Comparison of ENCODE assay signal across 2 cellular contexts in genomic region chr2:30115141-30115980, GRCh38.
TF ChIP-seq lines count a peak whose summit lies in the region.

No MANE protein-coding gene starts in this region.

TF ChIP-seq in GM23338, 12 proteins besides CTCF, POLR2A, EP300 and RAD21 (continued from another document):
- TF ChIP-seq, protein P1, sequence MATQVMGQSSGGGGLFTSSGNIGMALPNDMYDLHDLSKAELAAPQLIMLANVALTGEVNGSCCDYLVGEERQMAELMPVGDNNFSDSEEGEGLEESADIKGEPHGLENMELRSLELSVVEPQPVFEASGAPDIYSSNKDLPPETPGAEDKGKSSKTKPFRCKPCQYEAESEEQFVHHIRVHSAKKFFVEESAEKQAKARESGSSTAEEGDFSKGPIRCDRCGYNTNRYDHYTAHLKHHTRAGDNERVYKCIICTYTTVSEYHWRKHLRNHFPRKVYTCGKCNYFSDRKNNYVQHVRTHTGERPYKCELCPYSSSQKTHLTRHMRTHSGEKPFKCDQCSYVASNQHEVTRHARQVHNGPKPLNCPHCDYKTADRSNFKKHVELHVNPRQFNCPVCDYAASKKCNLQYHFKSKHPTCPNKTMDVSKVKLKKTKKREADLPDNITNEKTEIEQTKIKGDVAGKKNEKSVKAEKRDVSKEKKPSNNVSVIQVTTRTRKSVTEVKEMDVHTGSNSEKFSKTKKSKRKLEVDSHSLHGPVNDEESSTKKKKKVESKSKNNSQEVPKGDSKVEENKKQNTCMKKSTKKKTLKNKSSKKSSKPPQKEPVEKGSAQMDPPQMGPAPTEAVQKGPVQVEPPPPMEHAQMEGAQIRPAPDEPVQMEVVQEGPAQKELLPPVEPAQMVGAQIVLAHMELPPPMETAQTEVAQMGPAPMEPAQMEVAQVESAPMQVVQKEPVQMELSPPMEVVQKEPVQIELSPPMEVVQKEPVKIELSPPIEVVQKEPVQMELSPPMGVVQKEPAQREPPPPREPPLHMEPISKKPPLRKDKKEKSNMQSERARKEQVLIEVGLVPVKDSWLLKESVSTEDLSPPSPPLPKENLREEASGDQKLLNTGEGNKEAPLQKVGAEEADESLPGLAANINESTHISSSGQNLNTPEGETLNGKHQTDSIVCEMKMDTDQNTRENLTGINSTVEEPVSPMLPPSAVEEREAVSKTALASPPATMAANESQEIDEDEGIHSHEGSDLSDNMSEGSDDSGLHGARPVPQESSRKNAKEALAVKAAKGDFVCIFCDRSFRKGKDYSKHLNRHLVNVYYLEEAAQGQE (IDR thresholded peaks at IDR 0.05; ENCODE audit: unreplicated experiment) = no peak
- no peak for TF ChIP-seq NANOG (IDR thresholded peaks at IDR 0.05; ENCODE audit: borderline replicate concordance)

TF ChIP-seq in HepG2, 621 proteins besides CTCF, POLR2A, EP300 and RAD21 (continued from another document and continues in another):
- TF ChIP-seq ZNF318 (CRISPR knock-in tag; IDR thresholded peaks at IDR 0.05) = no peak
- TF ChIP-seq, protein P2, sequence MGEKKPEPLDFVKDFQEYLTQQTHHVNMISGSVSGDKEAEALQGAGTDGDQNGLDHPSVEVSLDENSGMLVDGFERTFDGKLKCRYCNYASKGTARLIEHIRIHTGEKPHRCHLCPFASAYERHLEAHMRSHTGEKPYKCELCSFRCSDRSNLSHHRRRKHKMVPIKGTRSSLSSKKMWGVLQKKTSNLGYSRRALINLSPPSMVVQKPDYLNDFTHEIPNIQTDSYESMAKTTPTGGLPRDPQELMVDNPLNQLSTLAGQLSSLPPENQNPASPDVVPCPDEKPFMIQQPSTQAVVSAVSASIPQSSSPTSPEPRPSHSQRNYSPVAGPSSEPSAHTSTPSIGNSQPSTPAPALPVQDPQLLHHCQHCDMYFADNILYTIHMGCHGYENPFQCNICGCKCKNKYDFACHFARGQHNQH (CRISPR knock-in tag; IDR thresholded peaks at IDR 0.05) = 0 out of 2 replicates have a peak, but pooled peaks have one; percentile 42
- no peak for TF ChIP-seq SALL2 (CRISPR knock-in tag; IDR thresholded peaks at IDR 0.05)
- peak; percentile 31; the same call in 1 of the 2 replicates for TF ChIP-seq GABPB1 (CRISPR knock-in tag; IDR thresholded peaks at IDR 0.05)
- TF ChIP-seq, protein P3, sequence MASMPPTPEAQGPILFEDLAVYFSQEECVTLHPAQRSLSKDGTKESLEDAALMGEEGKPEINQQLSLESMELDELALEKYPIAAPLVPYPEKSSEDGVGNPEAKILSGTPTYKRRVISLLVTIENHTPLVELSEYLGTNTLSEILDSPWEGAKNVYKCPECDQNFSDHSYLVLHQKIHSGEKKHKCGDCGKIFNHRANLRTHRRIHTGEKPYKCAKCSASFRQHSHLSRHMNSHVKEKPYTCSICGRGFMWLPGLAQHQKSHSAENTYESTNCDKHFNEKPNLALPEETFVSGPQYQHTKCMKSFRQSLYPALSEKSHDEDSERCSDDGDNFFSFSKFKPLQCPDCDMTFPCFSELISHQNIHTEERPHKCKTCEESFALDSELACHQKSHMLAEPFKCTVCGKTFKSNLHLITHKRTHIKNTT (CRISPR knock-in tag; IDR thresholded peaks at IDR 0.05) = no peak
- no peak for TF ChIP-seq PAWR (CRISPR knock-in tag; IDR thresholded peaks at IDR 0.05; ENCODE audit: borderline replicate concordance)
- TF ChIP-seq EEA1 (CRISPR knock-in tag; IDR thresholded peaks at IDR 0.05; ENCODE audit: borderline replicate concordance) = no peak
- TF ChIP-seq ZNF446 (CRISPR knock-in tag; IDR thresholded peaks at IDR 0.05) = no peak
- peak; percentile 97 for TF ChIP-seq STAG1 (CRISPR knock-in tag; IDR thresholded peaks at IDR 0.05)
- no peak for TF ChIP-seq BHLHE40 (IDR thresholded peaks at IDR 0.05; ENCODE audit: low read length)
- TF ChIP-seq ZNF441 (CRISPR knock-in tag; IDR thresholded peaks at IDR 0.05; ENCODE audit: borderline replicate concordance) = 0 out of 2 replicates have a peak, but pooled peaks have one; percentile 32
- TF ChIP-seq SAP130 (CRISPR knock-in tag; IDR thresholded peaks at IDR 0.05; ENCODE audit: low read depth) = 0 out of 2 replicates have a peak, but pooled peaks have one; percentile 37
- peak; percentile 69 for TF ChIP-seq HNF1B (CRISPR knock-in tag; IDR thresholded peaks at IDR 0.05)
- no peak for TF ChIP-seq LCORL (IDR thresholded peaks at IDR 0.05)
- TF ChIP-seq LCORL (CRISPR knock-in tag; IDR thresholded peaks at IDR 0.05) = peak; percentile 53; the same call in 1 of the 2 replicates
- TF ChIP-seq STAT5B (CRISPR knock-in tag; IDR thresholded peaks at IDR 0.05) = no peak
- TF ChIP-seq KAT7 (CRISPR knock-in tag; IDR thresholded peaks at IDR 0.05; ENCODE audit: borderline replicate concordance) = no peak
- TF ChIP-seq MIER3 (CRISPR knock-in tag; IDR thresholded peaks at IDR 0.05; ENCODE audit: borderline replicate concordance) = no peak
- no peak for TF ChIP-seq TGIF2 (CRISPR knock-in tag; IDR thresholded peaks at IDR 0.05)
- no peak for TF ChIP-seq ZBTB34 (CRISPR knock-in tag; IDR thresholded peaks at IDR 0.05)
- TF ChIP-seq FOXO1 (CRISPR knock-in tag; IDR thresholded peaks at IDR 0.05) = 0 out of 2 replicates have a peak, but pooled peaks have one; percentile 36
- no peak for TF ChIP-seq TBP (CRISPR knock-in tag; IDR thresholded peaks at IDR 0.05)
- TF ChIP-seq FOXK1 (CRISPR knock-in tag; IDR thresholded peaks at IDR 0.05; ENCODE audit: borderline replicate concordance, low read depth) = 0 out of 2 replicates have a peak, but pooled peaks have one; percentile 50
- no peak for TF ChIP-seq ETV6 (CRISPR knock-in tag; conservative IDR thresholded peaks at IDR 0.05)
- peak; percentile 48; the same call in 1 of the 2 replicates for TF ChIP-seq KDM2A (CRISPR knock-in tag; IDR thresholded peaks at IDR 0.05; ENCODE audit: borderline replicate concordance, low read depth)
- TF ChIP-seq, protein P4, sequence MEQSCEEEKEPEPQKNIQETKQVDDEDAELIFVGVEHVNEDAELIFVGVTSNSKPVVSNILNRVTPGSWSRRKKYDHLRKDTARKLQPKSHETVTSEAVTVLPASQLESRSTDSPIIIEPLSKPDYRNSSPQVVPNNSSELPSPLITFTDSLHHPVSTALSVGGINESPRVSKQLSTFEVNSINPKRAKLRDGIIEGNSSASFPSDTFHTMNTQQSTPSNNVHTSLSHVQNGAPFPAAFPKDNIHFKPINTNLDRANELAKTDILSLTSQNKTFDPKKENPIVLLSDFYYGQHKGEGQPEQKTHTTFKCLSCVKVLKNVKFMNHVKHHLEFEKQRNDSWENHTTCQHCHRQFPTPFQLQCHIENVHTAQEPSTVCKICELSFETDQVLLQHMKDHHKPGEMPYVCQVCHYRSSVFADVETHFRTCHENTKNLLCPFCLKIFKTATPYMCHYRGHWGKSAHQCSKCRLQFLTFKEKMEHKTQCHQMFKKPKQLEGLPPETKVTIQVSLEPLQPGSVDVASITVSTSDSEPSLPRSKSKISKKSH (CRISPR knock-in tag; IDR thresholded peaks at IDR 0.05; ENCODE audit: borderline replicate concordance) = no peak
- TF ChIP-seq SP4 (CRISPR knock-in tag; IDR thresholded peaks at IDR 0.05) = no peak
- no peak for TF ChIP-seq SMAD9 (CRISPR knock-in tag; IDR thresholded peaks at IDR 0.05)
- TF ChIP-seq SIX1 (CRISPR knock-in tag; IDR thresholded peaks at IDR 0.05; ENCODE audit: borderline replicate concordance) = no peak
- no peak for TF ChIP-seq RARA (CRISPR knock-in tag; IDR thresholded peaks at IDR 0.05)
- no peak for TF ChIP-seq POLR2AphosphoS2 (IDR thresholded peaks at IDR 0.05; ENCODE audit: low read depth, low read length)
- no peak for TF ChIP-seq PRDM15 (CRISPR knock-in tag; IDR thresholded peaks at IDR 0.05)
- TF ChIP-seq CHCHD3 (CRISPR knock-in tag; IDR thresholded peaks at IDR 0.05) = no peak
- peak; percentile 11; the same call in 1 of the 2 replicates for TF ChIP-seq HOXA3 (CRISPR knock-in tag; IDR thresholded peaks at IDR 0.05)
- TF ChIP-seq RFX5 (IDR thresholded peaks at IDR 0.05; ENCODE audit: low read depth, low read length) = no peak
- no peak for TF ChIP-seq ZNF350 (CRISPR knock-in tag; IDR thresholded peaks at IDR 0.05; ENCODE audit: borderline replicate concordance, low read depth)
